1 cellular context compared by ENCODE assay signal in the genomic region with DNA sequence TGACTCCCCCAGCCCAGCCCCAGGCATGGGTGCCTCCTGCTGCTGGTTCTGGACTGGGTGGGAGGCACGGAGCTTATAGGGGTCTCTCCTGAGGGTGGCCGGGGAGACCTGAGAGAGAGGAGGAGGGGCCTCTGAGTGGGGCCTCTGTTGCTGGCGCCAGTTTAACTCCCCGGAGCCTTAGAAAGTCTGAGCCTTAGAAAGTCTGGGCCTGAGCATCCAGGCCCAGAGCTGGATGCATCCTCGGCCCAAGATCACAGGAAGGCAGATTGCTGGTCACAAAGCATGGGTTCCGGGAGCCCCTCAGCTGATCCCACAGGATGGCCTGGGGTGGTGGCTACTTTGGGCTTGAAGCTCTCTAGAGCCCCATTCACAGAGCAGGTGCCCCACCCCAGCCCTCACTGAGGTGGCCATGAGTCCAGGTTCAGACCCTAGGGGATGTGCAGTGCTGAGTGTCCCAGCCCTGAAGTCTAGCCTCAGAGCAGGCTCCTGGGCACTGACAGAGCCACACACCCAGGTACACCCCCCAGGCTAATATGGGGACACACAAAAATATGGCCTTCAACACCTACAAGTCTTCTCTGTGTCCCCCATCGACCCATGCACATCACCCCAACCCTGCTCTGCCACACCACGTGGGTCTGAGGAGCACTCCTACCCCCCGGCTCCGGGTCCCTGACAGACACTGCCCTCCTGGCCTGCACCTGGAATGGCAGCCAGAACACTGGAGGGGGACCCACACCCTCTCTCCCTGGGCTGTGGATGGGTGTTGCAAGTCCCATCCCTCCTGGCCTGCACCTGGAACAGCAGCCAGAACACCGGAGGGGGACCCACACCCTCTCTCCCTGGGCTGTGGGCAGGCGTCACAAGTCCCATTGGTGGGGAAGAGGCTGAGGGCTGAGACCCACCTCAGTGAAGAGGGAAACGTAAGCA.
TF ChIP-seq lines count a peak whose summit lies in the region.

No MANE protein-coding gene starts in this region.

TF ChIP-seq in H1, 55 proteins besides CTCF, POLR2A, EP300 and RAD21:
- TF ChIP-seq CBX5 (IDR thresholded peaks at IDR 0.05; ENCODE audit: low read depth, low read length) (no peak), RBBP5 (IDR thresholded peaks at IDR 0.05; ENCODE audit: borderline replicate concordance, low read depth, low read length) (no peak), ASH2L (IDR thresholded peaks at IDR 0.05; ENCODE audit: low read length) (no peak), SRF (IDR thresholded peaks at IDR 0.05; ENCODE audit: low read depth, low read length) (no peak), KDM1A (IDR thresholded peaks at IDR 0.05; ENCODE audit: borderline replicate concordance, low read length) (no peak), TBP (IDR thresholded peaks at IDR 0.05; ENCODE audit: low read depth, low read length) (no peak), KDM4A (IDR thresholded peaks at IDR 0.05; ENCODE audit: low read depth, low read length, severe bottlenecking) (no peak), SP2 (IDR thresholded peaks at IDR 0.05; ENCODE audit: low read length) (no peak), RNF2 (IDR thresholded peaks at IDR 0.05; ENCODE audit: borderline replicate concordance, low read depth, low read length, missing control alignments, poor library complexity, severe bottlenecking) (no peak), CHD2 (IDR thresholded peaks at IDR 0.05; ENCODE audit: low read length) (no peak), BRCA1 (IDR thresholded peaks at IDR 0.05; ENCODE audit: low read depth, low read length) (no peak), POU5F1 (IDR thresholded peaks at IDR 0.05; ENCODE audit: low read depth, low read length) (no peak), FOSL1 (IDR thresholded peaks at IDR 0.05; ENCODE audit: insufficient read depth, low read depth, low read length) (no peak), SP1 (IDR thresholded peaks at IDR 0.05; ENCODE audit: low read depth, low read length) (no peak)
